ENCODE assay signal across 9 cellular contexts in genomic region chr1:9233241-9233941, GRCh38. TPM values are rescaled to one million over a fixed set of nuclear protein-coding genes. Genes with fewer than 3 reads are reported as not detected.
DNase-seq lines count a peak whose midpoint lies in the region; TF ChIP-seq lines count a peak whose summit lies in the region.
"Had no signal": no experiment of that assay in that cellular context is flagged by ENCODE, and none has a peak within 500 bp of the region (broad histone marks: within the 10 kb centered on the region; RNA-seq: fewer than 3 reads in every experiment).

No MANE protein-coding gene starts in this region.

- H3K79me2 ChIP-seq in KMS-11 (ENCODE audit: insufficient read depth, low read depth): no peaks in the 10 kb centered on the region

- H3K4me3 ChIP-seq in KMS-11 (IDR thresholded peaks at IDR 0.05; ENCODE audit: insufficient read depth, low read depth, low read length) (peak overlapping the region; percentile 27), breast epithelium (peak overlapping the region in 1 of 3 donors; percentile 32), lower leg skin (ENCODE audit: low read depth, poor library complexity, severe bottlenecking) (no peak overlapping the region), subcutaneous abdominal adipose tissue (ENCODE audit: low read depth in 1 of 5, low read length in 5 of 5) (peak overlapping the region in 1 of 5 donors; percentile 40)

- no peaks in the 10 kb centered on the region for H3K36me3 ChIP-seq in KMS-11 (ENCODE audit: insufficient read depth)
- H3K36me3 ChIP-seq in breast epithelium: no peaks in the 10 kb centered on the region
- no peaks in the 10 kb centered on the region for H3K36me3 ChIP-seq in subcutaneous abdominal adipose tissue (ENCODE audit: control insufficient read depth in 5 of 5, insufficient read depth in 5 of 5, low read length in 5 of 5)

- H3K9ac ChIP-seq in KMS-11 (no peak overlapping the region), subcutaneous abdominal adipose tissue (ENCODE audit: low read length in 5 of 5) (peak overlapping the region in 4 of 5 donors; percentile 68 to 93 (median 78))

- no peaks in the 10 kb centered on the region for H4K20me1 ChIP-seq in KMS-11 (ENCODE audit: insufficient read depth)

- TF ChIP-seq POLR2A in breast epithelium (IDR thresholded peaks at IDR 0.05) (no peak), lower leg skin (IDR thresholded peaks at IDR 0.05) (no peak)

- no peak overlapping the region for H2AFZ ChIP-seq in KMS-11 (ENCODE audit: low read depth)

- H3K27ac ChIP-seq in KMS-11 (no peak overlapping the region), breast epithelium (peak overlapping the region; percentile 90 to 100), subcutaneous abdominal adipose tissue (ENCODE audit: low read depth, low read length) (peak overlapping the region; percentile 98)

- peak overlapping the region; percentile 74; the same call in 1 of the 2 replicates for H3K4me2 ChIP-seq in KMS-11

- H3K27me3 ChIP-seq in KMS-11 (ENCODE audit: insufficient read depth, low read depth): no peaks in the 10 kb centered on the region
- no peaks in the 10 kb centered on the region for H3K27me3 ChIP-seq in breast epithelium
- no peaks in the 10 kb centered on the region for H3K27me3 ChIP-seq in subcutaneous abdominal adipose tissue (ENCODE audit: control insufficient read depth in 5 of 5, insufficient read depth in 4 of 5, low read length in 5 of 5)

- no peak for TF ChIP-seq CTCF in KMS-11 (conservative IDR thresholded peaks at IDR 0.05; ENCODE audit: low read depth, low read length)
- TF ChIP-seq CTCF in breast epithelium (IDR thresholded peaks at IDR 0.05): peak in 1 of 3 donors; percentile 2
- TF ChIP-seq CTCF in lower leg skin (IDR thresholded peaks at IDR 0.05): no peak

- intact Hi-C loops in breast epithelium (cut with DNase I; ENCODE audit: low total_unique reads) (no loop called here), lower leg skin (cut with DNase I; ENCODE audit: low total_unique reads) (no loop called here)

- H3K4me1 ChIP-seq in KMS-11 (ENCODE audit: low read depth, poor library complexity, severe bottlenecking) (peaks cover 65% of the 10 kb centered on the region), breast epithelium (peaks cover 7 to 8% of the 10 kb centered on the region in 2 donors), subcutaneous abdominal adipose tissue (ENCODE audit: control insufficient read depth in 5 of 5, insufficient read depth in 5 of 5, low read length in 5 of 5) (peaks cover 14 to 48% (median 43%) of the 10 kb centered on the region in 5 donors)

- DNase-seq in breast epithelium (ENCODE audit: low spot score in 2 of 2): peak; percentile 67 to 88
- DNase-seq in lower leg skin (ENCODE audit: low spot score in 2 of 2): peak; percentile 83 to 98
- DNase-seq in NCI-H2227 treated with DMSO at 0.1 percent for 48 hours (lab: John Stamatoyannopoulos, UW): no peak
- DNase-seq in KBM-7: no peak
- DNase-seq in activated T-cell treated with anti-CD3 and anti-CD28 coated beads for 4 hours: no peak
- no peak for DNase-seq in NCI-H2107 treated with DMSO at 0.1 percent for 48 hours (lab: John Stamatoyannopoulos, UW; ENCODE audit: unreplicated experiment)
- DNase-seq: stimulated activated naive CD4-positive, alpha-beta T cell treated with Interleukin-2 at 50 U/mL for 16 hours had no signal

- in situ Hi-C loops in KBM-7 (cut with MboI; ENCODE audit: low pct_unique_long_range_greater_than_20kb, low sequenced_read_pairs): no loop called here

- no peaks in the 10 kb centered on the region for H3K9me3 ChIP-seq in breast epithelium
- peaks cover 0 to 3% (median 0%) of the 10 kb centered on the region in 5 donors for H3K9me3 ChIP-seq in subcutaneous abdominal adipose tissue (ENCODE audit: control insufficient read depth in 5 of 5, low read length in 5 of 5)

- 43 to 45% methylated on average over 19 to 20 of the region's 20 CpGs for WGBS in lower leg skin, 2 donors

RNA-seq across cellular contexts. Expression of gene H6PD, which starts 1.2 kb away (rescaled TPM):
- total RNA-seq in breast epithelium (10 to 100 TPM; 46.4 to 77.4 (median 49.5) TPM), lower leg skin (10 to 100 TPM; 65.5 to 98.7 (median 87.8) TPM)

RNA-seq across cellular contexts. Expression of gene SPSB1, which starts 59.3 kb away (rescaled TPM):
- total RNA-seq in breast epithelium (10 to 100 TPM; 30.6 to 52.5 (median 34.4) TPM), lower leg skin (10 to 100 TPM; 25.3 to 75.5 (median 45.3) TPM)

Comparison
In these comparisons a context has a peak if more than half of its experiments do, and no peak if none do; other contexts are left out.
1. DNase-seq: peak in breast epithelium (2 of 2) and lower leg skin (2 of 2); none in NCI-H2227 treated with DMSO at 0.1 percent for 48 hours (single experiment), KBM-7 (single experiment), activated T-cell treated with anti-CD3 and anti-CD28 coated beads for 4 hours (single experiment) and NCI-H2107 treated with DMSO at 0.1 percent for 48 hours (single experiment).